ENCODE assay signal across 10 cellular contexts in genomic region chr21:35102488-35103407, GRCh38.
DNase-seq lines count a peak whose midpoint lies in the region; ATAC-seq, FAIRE-seq and TF ChIP-seq lines count a peak whose summit lies in the region.
"Had no signal": no experiment of that assay in that cellular context is flagged by ENCODE, and none has a peak within 500 bp of the region (broad histone marks: within the 10 kb centered on the region; RNA-seq: fewer than 3 reads in every experiment).

No MANE protein-coding gene starts in this region.

- H3K4me1 ChIP-seq in DND-41 (ENCODE audit: insufficient read depth, low read length) (peaks cover 21% of the 10 kb centered on the region), neutrophil (ENCODE audit: control insufficient read depth in 1 of 2, insufficient read depth in 1 of 2, low read depth in 1 of 2, low read length in 1 of 2) (peaks cover 19 to 21% of the 10 kb centered on the region in 2 experiments)
- H3K4me1 ChIP-seq: pancreas had no signal

- peak overlapping the region; percentile 67 for H3K27ac ChIP-seq in DND-41 (ENCODE audit: low read length)
- peak overlapping the region; percentile 91 for H3K27ac ChIP-seq in neutrophil
- H3K27ac ChIP-seq: pancreas had no signal

- H3K4me1 Mint-ChIP-seq in nephron progenitor cell, result peaks cover 5% of the 10 kb centered on the region

- no peak overlapping the region for H3K4me3 Mint-ChIP-seq in nephron progenitor cell

- peaks cover 2% of the 10 kb centered on the region for H3K27me3 Mint-ChIP-seq in nephron progenitor cell (ENCODE audit: low read depth, poor library complexity)

- TF ChIP-seq CTCF in DND-41 (IDR thresholded peaks at IDR 0.05; ENCODE audit: borderline replicate concordance, extremely low read depth, low read length, poor library complexity, severe bottlenecking), result no peak
- TF ChIP-seq CTCF in neutrophil (IDR thresholded peaks at IDR 0.05), result no peak
- TF ChIP-seq CTCF in nephron progenitor cell (IDR thresholded peaks at IDR 0.05), result no peak

- H3K4me3 ChIP-seq in DND-41 (ENCODE audit: low read depth in 1 of 2, low read length in 2 of 2) (peak overlapping the region in 1 of 2 experiments; percentile 34; a peak in 2 of 4 replicates), neutrophil (ENCODE audit: low read depth in 1 of 2, low read length in 1 of 2) (peak overlapping the region; percentile 39 to 50)
- H3K4me3 ChIP-seq: pancreas had no signal

- H3K79me2 ChIP-seq in DND-41 (ENCODE audit: insufficient read depth, low read length), result no peaks in the 10 kb centered on the region

- H3K9ac ChIP-seq in DND-41 (ENCODE audit: low read depth, low read length), result peak overlapping the region; percentile 27; the same call in 1 of the 2 replicates

- H3K27ac Mint-ChIP-seq in nephron progenitor cell, result no peak overlapping the region

- H3K4me2 ChIP-seq in DND-41 (ENCODE audit: insufficient read depth, low read length), result peak overlapping the region; percentile 57

- H3K27me3 ChIP-seq in DND-41 (ENCODE audit: insufficient read depth, low read length, poor library complexity) (no peaks in the 10 kb centered on the region), neutrophil (no peaks in the 10 kb centered on the region)
- H3K27me3 ChIP-seq: pancreas had no signal

- H3K36me3 Mint-ChIP-seq in nephron progenitor cell (ENCODE audit: low read depth), result no peaks in the 10 kb centered on the region

- peak overlapping the region; percentile 55 for H2AFZ ChIP-seq in DND-41 (ENCODE audit: low read depth, low read length)

- peak; percentile 99 for ATAC-seq in DND-41 (ENCODE audit: insufficient read depth, low read depth)
- ATAC-seq in HG03175 (IDR thresholded peaks at IDR 0.05; ENCODE audit: unreplicated experiment), result no peak

- DNase-seq in DND-41 (peak; percentile 89), NCI-H82 treated with DMSO at 0.1 percent for 48 hours (lab: John Stamatoyannopoulos, UW; ENCODE audit: unreplicated experiment) (peak; percentile 36), anterior cingulate cortex (lab: John Stamatoyannopoulos, UW) (peak in 30 of 58 donors; percentile 1 to 50 (median 18)), RCC 7860 (ENCODE audit: low spot score) (no peak), nephron progenitor cell (no peak), HPDE6-E6E7 (ENCODE audit: extremely low spot score) (no peak)
- DNase-seq: NCI-H1092 had no signal

- no peaks in the 10 kb centered on the region for H4K20me1 ChIP-seq in DND-41 (ENCODE audit: insufficient read depth, low read length)

- no peaks in the 10 kb centered on the region for H3K9me3 ChIP-seq in DND-41 (ENCODE audit: insufficient read depth, low read length, severe bottlenecking)
- no peaks in the 10 kb centered on the region for H3K9me3 ChIP-seq in neutrophil
- H3K9me3 ChIP-seq: pancreas had no signal

- no peaks in the 10 kb centered on the region for H3K9me3 Mint-ChIP-seq in nephron progenitor cell

- H3K36me3 ChIP-seq in DND-41 (ENCODE audit: insufficient read depth, low read length) (no peaks in the 10 kb centered on the region), neutrophil (no peaks in the 10 kb centered on the region)
- H3K36me3 ChIP-seq: pancreas had no signal

- no peak for FAIRE-seq in RCC 7860 (lab: Jason Lieb, UNC)

Comparison
In these comparisons a context has a peak if more than half of its experiments do, and no peak if none do; other contexts are left out.
1. DNase-seq: peak in DND-41 (single experiment), NCI-H82 treated with DMSO at 0.1 percent for 48 hours (single experiment) and anterior cingulate cortex (30 of 58); none in RCC 7860 (single experiment), nephron progenitor cell (single experiment) and HPDE6-E6E7 (single experiment).